ENCODE assay signal across 18 cellular contexts in genomic region chrX:136318895-136319597, GRCh38.
A peak's percentile ranks its signal among the peaks of the same experiment; 100 is the strongest.
DNase-seq lines count a peak whose midpoint lies in the region; ATAC-seq lines count a peak whose summit lies in the region.
"Had no signal": no experiment of that assay in that cellular context is flagged by ENCODE, and none has a peak within 500 bp of the region (broad histone marks: within the 10 kb centered on the region; RNA-seq: fewer than 3 reads in every experiment).

No MANE protein-coding gene starts in this region.

- ATAC-seq in HG03469 (IDR thresholded peaks at IDR 0.05; ENCODE audit: unreplicated experiment) = no peak
- ATAC-seq: activated CD8-positive, alpha-beta memory T cell treated with anti-CD3 and anti-CD28 coated beads, Interleukin-2, amount 10 ng/mL, durations not matched to agents 7 days and 5 days; activated T-cell treated with anti-CD3 and anti-CD28 coated beads, Interleukin-2, amount 50 U/mL, for 72 hours had no signal

- in situ Hi-C loops in KBM-7 (cut with MboI; ENCODE audit: low pct_unique_long_range_greater_than_20kb, low sequenced_read_pairs) = no loop called here

- DNase-seq in NCI-H82 (lab: John Stamatoyannopoulos, UW) (peak; percentile 69), NCI-H82 treated with DMSO at 0.1 percent for 48 hours (lab: John Stamatoyannopoulos, UW; ENCODE audit: unreplicated experiment) (no peak), NCI-H1694 treated with DMSO at 0.1 percent for 48 hours (lab: John Stamatoyannopoulos, UW) (peak; percentile 90), NCI-H69 (lab: John Stamatoyannopoulos, UW) (peak; percentile 87), putamen (ENCODE audit: low spot score) (no peak), SHP77 treated with DMSO at 0.1 percent for 48 hours (lab: John Stamatoyannopoulos, UW) (no peak), KBM-7 (no peak)
- DNase-seq: activated CD4-positive, CD25-positive, alpha-beta regulatory T cell; activated CD8-positive, alpha-beta memory T cell treated with anti-CD3 and anti-CD28 coated beads, Interleukin-2, amount 10 ng/mL, durations not matched to agents 7 days and 5 days; activated naive CD4-positive, alpha-beta T cell treated with anti-CD3 and anti-CD28 coated beads, Interleukin-2, amount 10 ng/mL, durations not matched to agents 7 days and 5 days; activated T-cell treated with anti-CD3 and anti-CD28 coated beads, Interleukin-2, amount 50 U/mL, for 72 hours; BE2C; GM23248; left ventricle myocardium inferior; mesendoderm; RPMI8226; spleen had no signal

Comparison
In these comparisons a context has a peak if more than half of its experiments do, and no peak if none do; other contexts are left out.
1. DNase-seq: peak in NCI-H82 (single experiment), NCI-H1694 treated with DMSO at 0.1 percent for 48 hours (single experiment) and NCI-H69 (single experiment); none in NCI-H82 treated with DMSO at 0.1 percent for 48 hours (single experiment), putamen (single experiment), SHP77 treated with DMSO at 0.1 percent for 48 hours (single experiment) and KBM-7 (single experiment).